ENCODE assay signal across 11 cellular contexts in genomic region chr13:38530492-38530891, GRCh38.
DNase-seq lines count a peak whose midpoint lies in the region; ATAC-seq, FAIRE-seq and TF ChIP-seq lines count a peak whose summit lies in the region.
"Had no signal": no experiment of that assay in that cellular context is flagged by ENCODE, and none has a peak within 500 bp of the region (broad histone marks: within the 10 kb centered on the region; RNA-seq: fewer than 3 reads in every experiment).

No MANE protein-coding gene starts in this region.

- intact Hi-C loops in K562 (cut with micrococcal nuclease) = no loop called here

- no peak overlapping the region for H2AFZ ChIP-seq in K562 (ENCODE audit: low read depth, low read length)

- 0% methylated on average over 3 of the region's 3 CpGs for WGBS in K562 (ENCODE audit: insufficient coverage, low coverage, missing lambda C conversion rate)

- no peak for FAIRE-seq in K562 (lab: Jason Lieb, UNC)

- H3K27me3 Mint-ChIP-seq in nephron (ENCODE audit: low read depth) = no peaks in the 10 kb centered on the region

- H3K4me3 ChIP-seq in K562 = no peak overlapping the region

- H3K79me2 ChIP-seq in K562 (ENCODE audit: control insufficient read depth, insufficient read depth, low read length) = no peaks in the 10 kb centered on the region

- TF ChIP-seq POLR2A in K562 (conservative IDR thresholded peaks at IDR 0.05) = no peak

- TF ChIP-seq EP300 in K562 (IDR thresholded peaks at IDR 0.05; ENCODE audit: low read length) = no peak

- CTCF ChIA-PET in K562 (lab: Yijun Ruan, JAX; ENCODE audit: low intra/inter-chr PET ratio) = no interaction called here

- ATAC-seq in K562 (no peak), HG02884 (IDR thresholded peaks at IDR 0.05; ENCODE audit: unreplicated experiment) (no peak), HG02798 (IDR thresholded peaks at IDR 0.05; ENCODE audit: poor library complexity, unreplicated experiment) (no peak)

- no peak overlapping the region for H3K27ac ChIP-seq in K562 (ENCODE audit: extremely low read depth, low read depth, low read length)

- no peaks in the 10 kb centered on the region for H4K20me1 ChIP-seq in K562 (replicated peaks; ENCODE audit: control insufficient read depth, insufficient read depth, low read length)

- no TSS peak for BruUV-seq in K562 (replicated peaks; lab: Mats Ljungman, UMichigan)

- no peaks in the 10 kb centered on the region for H3K9me1 ChIP-seq in K562 (ENCODE audit: control insufficient read depth, insufficient read depth, low read length)

- peaks cover 17% of the 10 kb centered on the region for H3K4me1 Mint-ChIP-seq in nephron

- no peaks in the 10 kb centered on the region for H3K4me1 ChIP-seq in K562 (replicated peaks in 1 of 2; ENCODE audit: control insufficient read depth in 2 of 2, insufficient read depth in 2 of 2, low read length in 2 of 2)

- no peak overlapping the region for H3K27ac Mint-ChIP-seq in nephron

- in situ Hi-C loops in K562 (cut with MboI) = no loop called here

- peak; percentile 24 to 44; a peak in 3 of 4 replicates for TF ChIP-seq RAD21 in K562 (CRISPR knock-in tag; conservative IDR thresholded peaks at IDR 0.05 in 1 of 2, IDR thresholded peaks at IDR 0.05 in 1 of 2)

- H3K4me3 Mint-ChIP-seq in nephron = no peak overlapping the region

- POLR2A ChIA-PET in K562 (lab: Yijun Ruan, JAX) = no interaction called here

- no peaks in the 10 kb centered on the region for H3K36me3 ChIP-seq in K562 (ENCODE audit: control insufficient read depth, insufficient read depth, low read length)

- no peak overlapping the region for H3K9ac ChIP-seq in K562 (ENCODE audit: insufficient read depth in 1 of 2, low read depth in 2 of 2, low read length in 2 of 2)

- no peaks in the 10 kb centered on the region for H3K36me3 Mint-ChIP-seq in nephron (ENCODE audit: low read depth)

- H3K9me3 ChIP-seq in K562 (replicated peaks; ENCODE audit: control insufficient read depth, insufficient read depth, low read depth, low read length) = no peaks in the 10 kb centered on the region

- no peaks in the 10 kb centered on the region for H3K9me3 Mint-ChIP-seq in nephron

- H3K27me3 ChIP-seq in K562 (ENCODE audit: control insufficient read depth in 2 of 2, insufficient read depth in 2 of 2, low read length in 2 of 2) = no peaks in the 10 kb centered on the region

- peak; percentile 45 for DNase-seq in GM03348 (ENCODE audit: low spot score)
- peak; percentile 1 for DNase-seq in HPDE6-E6E7 (ENCODE audit: extremely low spot score)
- peak in 1 of 4 experiments; percentile 4 for DNase-seq in K562 (ENCODE audit: extremely low read depth in 1 of 4, low spot score in 3 of 4)
- no peak for DNase-seq in SK-N-DZ (ENCODE audit: low spot score)
- no peak for DNase-seq in NCI-H226
- DNase-seq: activated CD8-positive, alpha-beta memory T cell treated with anti-CD3 and anti-CD28 coated beads for 24 hours; NCI-H1436; stimulated activated CD4-positive, alpha-beta T cell treated with anti-CD3 and anti-CD28 coated beads, Interleukin-2, amount 100 ng/mL, for 48 hours had no signal

- TF ChIP-seq CTCF in K562 (IDR thresholded peaks at IDR 0.05 in 2 of 3, conservative IDR thresholded peaks at IDR 0.05 in 1 of 3; ENCODE audit: insufficient read depth in 2 of 3, low read depth in 1 of 3, low read length in 3 of 3) = peak in 1 of 3 experiments; percentile 16; a peak in 1 of 6 replicates
- TF ChIP-seq CTCF in nephron (IDR thresholded peaks at IDR 0.05; ENCODE audit: unreplicated experiment in 3 of 3) = peak; percentile 43 to 53 (median 52)

- H3K4me2 ChIP-seq in K562 (ENCODE audit: insufficient read depth, low read length) = no peak overlapping the region

TF ChIP-seq in K562, 482 proteins besides CTCF, POLR2A, EP300 and RAD21:
- no peak for TF ChIP-seq HSF4 (CRISPR knock-in tag; IDR thresholded peaks at IDR 0.05; ENCODE audit: borderline replicate concordance)

Comparison
In these comparisons a context has a peak if more than half of its experiments do, and no peak if none do; other contexts are left out.
1. DNase-seq: peak in GM03348 (single experiment) and HPDE6-E6E7 (single experiment); none in SK-N-DZ (single experiment) and NCI-H226 (single experiment).